In the genomic region with DNA sequence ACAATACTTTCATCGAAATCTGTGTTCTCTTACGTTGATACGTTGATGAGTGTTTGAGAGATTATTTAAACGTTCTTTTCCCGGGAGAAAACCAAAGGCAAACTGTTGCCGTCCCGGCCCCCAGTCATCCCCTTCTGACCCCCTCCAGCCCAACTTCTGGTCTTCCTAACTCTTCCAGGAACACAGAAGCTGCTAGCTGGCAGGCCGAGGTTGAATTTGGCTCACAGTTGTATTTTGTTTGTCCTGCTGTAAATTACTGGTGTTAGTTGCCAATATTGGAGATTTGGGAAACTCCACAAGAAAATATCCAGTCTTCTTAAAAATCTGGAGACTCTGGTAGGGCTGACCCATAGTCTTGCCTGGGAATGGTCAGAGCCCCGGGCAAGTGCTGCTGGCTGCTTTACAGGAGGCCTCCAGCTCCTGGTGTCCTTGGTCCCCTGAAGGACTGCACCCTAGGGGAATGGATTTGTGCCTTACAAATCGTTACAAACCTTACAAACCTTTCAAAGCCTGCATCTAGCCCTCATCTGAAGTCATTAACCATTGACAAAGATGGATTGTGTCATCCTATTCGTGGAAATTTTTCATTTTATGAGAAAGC, we compare ENCODE assay signal across 10 cellular contexts.
DNase-seq lines count a peak whose midpoint lies in the region; ATAC-seq and TF ChIP-seq lines count a peak whose summit lies in the region.
"Had no signal": no experiment of that assay in that cellular context is flagged by ENCODE, and none has a peak within 500 bp of the region (broad histone marks: within the 10 kb centered on the region; RNA-seq: fewer than 3 reads in every experiment).

No MANE protein-coding gene starts in this region.

- H3K27ac Mint-ChIP-seq in WTC11 = no peak overlapping the region
- H3K27ac Mint-ChIP-seq in Calu3 (ENCODE audit: unreplicated experiment) = no peak overlapping the region

- H3K36me3 ChIP-seq in sigmoid colon = no peaks in the 10 kb centered on the region
- H3K36me3 ChIP-seq: HAP-1 had no signal

- no peak overlapping the region for H3K4me3 ChIP-seq in sigmoid colon
- H3K4me3 ChIP-seq: HAP-1 had no signal

- H3K36me3 Mint-ChIP-seq in WTC11 (no peaks in the 10 kb centered on the region), Calu3 (ENCODE audit: insufficient read depth, unreplicated experiment) (no peaks in the 10 kb centered on the region)

- H3K9me3 Mint-ChIP-seq in WTC11 (peaks cover 5% of the 10 kb centered on the region), Calu3 (ENCODE audit: low read depth, unreplicated experiment) (no peaks in the 10 kb centered on the region)
- H3K9me3 Mint-ChIP-seq: central memory CD8-positive, alpha-beta T cell had no signal

- intact Hi-C loops in left colon (cut with DNase I, micrococcal nuclease) (loop anchor here (5.0 to 10.0 kb wide), 2 partner anchors 125 to 1087 kb away; no protein-coding TSS in a partner anchor), sigmoid colon (cut with DNase I) (no loop called here), Calu3 (cut with micrococcal nuclease; ENCODE audit: unreplicated experiment) (no loop called here)

- no TSS peak for BruUV-seq in Calu3 (replicated peaks; lab: Mats Ljungman, UMichigan)

- ATAC-seq in GM19455 (IDR thresholded peaks at IDR 0.05; ENCODE audit: unreplicated experiment) (peak; percentile 20), WTC11 (peak; percentile 76), left colon (peak; percentile 16), omental fat pad (ENCODE audit: low FRiP score) (no peak)

- 54 to 63% methylated on average over 11 of the region's 11 CpGs for WGBS in sigmoid colon, 2 donors

- no peaks in the 10 kb centered on the region for H3K9me3 ChIP-seq in sigmoid colon
- H3K9me3 ChIP-seq: HAP-1 had no signal

- no peaks in the 10 kb centered on the region for H3K27me3 ChIP-seq in sigmoid colon

- peaks cover 0 to 34% (median 13%) of the 10 kb centered on the region in 4 donors for H3K4me1 ChIP-seq in sigmoid colon
- H3K4me1 ChIP-seq: HAP-1 had no signal

- H3K27me3 Mint-ChIP-seq in WTC11 (ENCODE audit: low read depth) (no peaks in the 10 kb centered on the region), Calu3 (ENCODE audit: unreplicated experiment) (peaks cover 34% of the 10 kb centered on the region)

- H3K4me1 Mint-ChIP-seq in WTC11 = peaks cover 32% of the 10 kb centered on the region
- H3K4me1 Mint-ChIP-seq in Calu3 (ENCODE audit: low read depth, unreplicated experiment) = no peaks in the 10 kb centered on the region
- H3K4me1 Mint-ChIP-seq: central memory CD8-positive, alpha-beta T cell had no signal

- H3K4me3 Mint-ChIP-seq in WTC11 = no peak overlapping the region
- no peak overlapping the region for H3K4me3 Mint-ChIP-seq in Calu3 (ENCODE audit: low read depth, unreplicated experiment)
- H3K4me3 Mint-ChIP-seq: central memory CD8-positive, alpha-beta T cell had no signal

- POLR2A ChIA-PET in WTC11 (lab: Charles Lee) = no interaction called here

- TF ChIP-seq CTCF in WTC11 (IDR thresholded peaks at IDR 0.05) (no peak), sigmoid colon (IDR thresholded peaks at IDR 0.05) (no peak), Calu3 (IDR thresholded peaks at IDR 0.05; ENCODE audit: unreplicated experiment) (no peak), omental fat pad (IDR thresholded peaks at IDR 0.05) (no peak)

- TF ChIP-seq EP300 in sigmoid colon (IDR thresholded peaks at IDR 0.05) = no peak

- DNase-seq in WTC11 (ENCODE audit: low spot score) (peak; percentile 16), left colon (peak in 1 of 2 donors; percentile 6), sigmoid colon (peak; percentile 76), NCI-H774 (lab: John Stamatoyannopoulos, UW) (no peak), A172 (ENCODE audit: low spot score) (no peak), Calu3 (no peak), omental fat pad (ENCODE audit: low spot score) (no peak)

- CTCF ChIA-PET in WTC11 (lab: Charles Lee) = interaction anchor here (0.6 to 2.0 kb wide), 48 partner anchors 10 to 1089 kb away, joined by 3 to 89 read pairs (median 6); no protein-coding TSS in a partner anchor
- CTCF ChIA-PET in Calu3 (lab: Charles Lee) = interaction anchor here (1.0 to 2.1 kb wide), 18 partner anchors 8 to 1322 kb away, joined by 3 to 75 read pairs (median 6); no protein-coding TSS in a partner anchor

- no peak for TF ChIP-seq POLR2A in sigmoid colon (IDR thresholded peaks at IDR 0.05)

- H3K27ac ChIP-seq in sigmoid colon = peak overlapping the region; percentile 69 to 80 (median 75)

TF ChIP-seq in WTC11, 78 proteins besides CTCF, POLR2A, EP300 and RAD21:
- TF ChIP-seq, protein P1, sequence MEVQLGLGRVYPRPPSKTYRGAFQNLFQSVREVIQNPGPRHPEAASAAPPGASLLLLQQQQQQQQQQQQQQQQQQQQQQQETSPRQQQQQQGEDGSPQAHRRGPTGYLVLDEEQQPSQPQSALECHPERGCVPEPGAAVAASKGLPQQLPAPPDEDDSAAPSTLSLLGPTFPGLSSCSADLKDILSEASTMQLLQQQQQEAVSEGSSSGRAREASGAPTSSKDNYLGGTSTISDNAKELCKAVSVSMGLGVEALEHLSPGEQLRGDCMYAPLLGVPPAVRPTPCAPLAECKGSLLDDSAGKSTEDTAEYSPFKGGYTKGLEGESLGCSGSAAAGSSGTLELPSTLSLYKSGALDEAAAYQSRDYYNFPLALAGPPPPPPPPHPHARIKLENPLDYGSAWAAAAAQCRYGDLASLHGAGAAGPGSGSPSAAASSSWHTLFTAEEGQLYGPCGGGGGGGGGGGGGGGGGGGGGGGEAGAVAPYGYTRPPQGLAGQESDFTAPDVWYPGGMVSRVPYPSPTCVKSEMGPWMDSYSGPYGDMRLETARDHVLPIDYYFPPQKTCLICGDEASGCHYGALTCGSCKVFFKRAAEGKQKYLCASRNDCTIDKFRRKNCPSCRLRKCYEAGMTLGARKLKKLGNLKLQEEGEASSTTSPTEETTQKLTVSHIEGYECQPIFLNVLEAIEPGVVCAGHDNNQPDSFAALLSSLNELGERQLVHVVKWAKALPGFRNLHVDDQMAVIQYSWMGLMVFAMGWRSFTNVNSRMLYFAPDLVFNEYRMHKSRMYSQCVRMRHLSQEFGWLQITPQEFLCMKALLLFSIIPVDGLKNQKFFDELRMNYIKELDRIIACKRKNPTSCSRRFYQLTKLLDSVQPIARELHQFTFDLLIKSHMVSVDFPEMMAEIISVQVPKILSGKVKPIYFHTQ (CRISPR knock-in tag; IDR thresholded peaks at IDR 0.05) = no peak
- TF ChIP-seq ZNF671 (CRISPR knock-in tag; IDR thresholded peaks at IDR 0.05) (no peak), OVOL2 (CRISPR knock-in tag; IDR thresholded peaks at IDR 0.05; ENCODE audit: borderline replicate concordance) (no peak)
- TF ChIP-seq, protein P2, sequence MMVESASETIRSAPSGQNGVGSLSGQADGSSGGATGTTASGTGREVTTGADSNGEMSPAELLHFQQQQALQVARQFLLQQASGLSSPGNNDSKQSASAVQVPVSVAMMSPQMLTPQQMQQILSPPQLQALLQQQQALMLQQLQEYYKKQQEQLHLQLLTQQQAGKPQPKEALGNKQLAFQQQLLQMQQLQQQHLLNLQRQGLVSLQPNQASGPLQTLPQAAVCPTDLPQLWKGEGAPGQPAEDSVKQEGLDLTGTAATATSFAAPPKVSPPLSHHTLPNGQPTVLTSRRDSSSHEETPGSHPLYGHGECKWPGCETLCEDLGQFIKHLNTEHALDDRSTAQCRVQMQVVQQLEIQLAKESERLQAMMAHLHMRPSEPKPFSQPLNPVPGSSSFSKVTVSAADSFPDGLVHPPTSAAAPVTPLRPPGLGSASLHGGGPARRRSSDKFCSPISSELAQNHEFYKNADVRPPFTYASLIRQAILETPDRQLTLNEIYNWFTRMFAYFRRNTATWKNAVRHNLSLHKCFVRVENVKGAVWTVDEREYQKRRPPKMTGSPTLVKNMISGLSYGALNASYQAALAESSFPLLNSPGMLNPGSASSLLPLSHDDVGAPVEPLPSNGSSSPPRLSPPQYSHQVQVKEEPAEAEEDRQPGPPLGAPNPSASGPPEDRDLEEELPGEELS (CRISPR knock-in tag; IDR thresholded peaks at IDR 0.05) = no peak
- TF ChIP-seq, protein P3, sequence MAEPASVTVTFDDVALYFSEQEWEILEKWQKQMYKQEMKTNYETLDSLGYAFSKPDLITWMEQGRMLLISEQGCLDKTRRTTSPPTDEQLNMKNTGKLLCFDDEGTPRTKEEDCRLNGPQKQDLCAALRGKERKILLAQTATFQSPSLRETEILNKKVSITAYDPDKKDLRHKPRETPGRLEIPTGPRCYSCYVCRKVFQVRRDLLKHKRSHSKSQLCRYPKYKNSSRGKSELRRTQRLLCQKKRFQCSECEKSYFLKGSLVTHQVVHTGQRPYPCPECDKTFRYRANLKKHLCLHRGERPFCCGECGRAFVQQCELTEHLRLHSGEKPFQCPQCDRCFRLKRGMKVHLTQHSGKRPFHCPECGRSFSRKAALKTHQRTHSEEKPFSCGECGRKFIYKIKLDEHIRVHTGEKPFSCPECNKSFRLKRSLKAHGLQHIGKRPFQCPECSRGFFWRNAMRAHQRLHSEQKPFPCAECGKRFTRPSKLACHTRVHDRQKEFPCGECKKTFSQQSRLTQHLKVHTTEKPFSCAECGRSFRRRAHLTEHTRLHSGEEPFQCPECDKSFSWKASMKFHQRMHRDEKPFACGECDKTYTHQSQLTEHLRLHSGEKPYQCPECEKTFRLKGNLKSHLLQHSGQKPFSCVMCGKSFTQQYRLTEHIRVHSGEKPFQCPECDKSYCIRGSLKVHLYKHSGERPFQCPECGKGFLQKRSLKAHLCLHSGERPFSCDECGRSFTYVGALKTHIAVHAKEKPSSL (CRISPR knock-in tag; conservative IDR thresholded peaks at IDR 0.05) = no peak

Comparison
In these comparisons a context has a peak if more than half of its experiments do, and no peak if none do; other contexts are left out.
1. DNase-seq: peak in WTC11 (single experiment) and sigmoid colon (single experiment); none in NCI-H774 (single experiment), A172 (single experiment), Calu3 (single experiment) and omental fat pad (single experiment).
2. intact Hi-C loops: an anchor here in left colon (5.0 to 10.0 kb wide); none called in sigmoid colon and Calu3.